In genomic region chr4:142404191-142404611, GRCh38 we compare ENCODE assay signal across 8 cellular contexts.
DNase-seq lines count a peak whose midpoint lies in the region; ATAC-seq and TF ChIP-seq lines count a peak whose summit lies in the region.

No MANE protein-coding gene starts in this region.

- no peaks in the 10 kb centered on the region for H3K9me3 ChIP-seq in ascending aorta
- no peaks in the 10 kb centered on the region for H3K9me3 ChIP-seq in mesodermal cell (ENCODE audit: control insufficient read depth, low read length)
- H3K9me3 ChIP-seq in aorta (ENCODE audit: control insufficient read depth, low read length), result no peaks in the 10 kb centered on the region

- DNase-seq in activated naive CD4-positive, alpha-beta T cell treated with Interleukin-2 at 50 U/mL for 16 hours, result peak; percentile 67
- DNase-seq in activated naive CD4-positive, alpha-beta T cell (lab: John Stamatoyannopoulos, UW), result no peak
- DNase-seq in ascending aorta (ENCODE audit: low spot score in 2 of 2), result peak in 1 of 2 donors; percentile 73
- DNase-seq in aorta, result peak; percentile 57 to 74
- DNase-seq in superior temporal gyrus (ENCODE audit: extremely low spot score), result no peak
- DNase-seq in SHP77 treated with DMSO at 0.1 percent for 48 hours (lab: John Stamatoyannopoulos, UW), result no peak

- TF ChIP-seq CTCF in ascending aorta (IDR thresholded peaks at IDR 0.05), result no peak

- ATAC-seq in aorta (ENCODE audit: low FRiP score), result no peak
- ATAC-seq in HG03342 (IDR thresholded peaks at IDR 0.05; ENCODE audit: unreplicated experiment), result no peak

- H3K4me1 ChIP-seq in ascending aorta, result peaks cover 3 to 15% of the 10 kb centered on the region in 2 donors
- H3K4me1 ChIP-seq in mesodermal cell (ENCODE audit: control insufficient read depth, insufficient read depth, low read length, poor library complexity, severe bottlenecking), result peaks cover 41% of the 10 kb centered on the region
- H3K4me1 ChIP-seq in aorta (ENCODE audit: control insufficient read depth in 1 of 2, insufficient read depth in 2 of 2, low read length in 2 of 2), result peaks cover 0 to 3% of the 10 kb centered on the region in 2 donors

- H3K4me3 ChIP-seq in ascending aorta (peak overlapping the region; percentile 46 to 73), mesodermal cell (ENCODE audit: extremely low read depth, insufficient read depth, low read length, poor library complexity, severe bottlenecking) (peak overlapping the region; percentile 26), aorta (ENCODE audit: low read length in 2 of 2) (no peak overlapping the region)

- H3K27me3 ChIP-seq in ascending aorta, result no peaks in the 10 kb centered on the region
- H3K27me3 ChIP-seq in aorta (ENCODE audit: control insufficient read depth in 1 of 2, insufficient read depth in 2 of 2, low read length in 1 of 2), result no peaks in the 10 kb centered on the region

- intact Hi-C loops in ascending aorta (cut with DNase I) (loop anchor here (2.0 to 10.0 kb wide), 2 partner anchors 25 to 309 kb away; no protein-coding TSS in a partner anchor), aorta (cut with DNase I) (no loop called here)

- H3K36me3 ChIP-seq in ascending aorta, result no peaks in the 10 kb centered on the region
- H3K36me3 ChIP-seq in mesodermal cell (ENCODE audit: control insufficient read depth, insufficient read depth, low read length), result no peaks in the 10 kb centered on the region
- no peaks in the 10 kb centered on the region for H3K36me3 ChIP-seq in aorta (ENCODE audit: control insufficient read depth in 1 of 2, insufficient read depth in 2 of 2, low read length in 1 of 2)

- H3K27ac ChIP-seq in ascending aorta, result peak overlapping the region; percentile 73 to 76
- no peak overlapping the region for H3K27ac ChIP-seq in mesodermal cell (ENCODE audit: low read depth, low read length, severe bottlenecking)
- H3K27ac ChIP-seq in aorta (ENCODE audit: low read depth in 1 of 2, low read length in 2 of 2), result no peak overlapping the region

- 100% methylated on average over 1 of the region's 3 CpGs; no CpG with 5 or more reads in 1 of the 2 experiments for WGBS in mesodermal cell (ENCODE audit: insufficient coverage in 2 of 2), 2 experiments
- WGBS in aorta, 2 donors, result 8 to 11% methylated on average over 3 of the region's 3 CpGs

Comparison
In these comparisons a context has a peak if more than half of its experiments do, and no peak if none do; other contexts are left out.
1. DNase-seq: peak in activated naive CD4-positive, alpha-beta T cell treated with Interleukin-2 at 50 U/mL for 16 hours (single experiment) and aorta (2 of 2); none in activated naive CD4-positive, alpha-beta T cell (0 of 4), superior temporal gyrus (single experiment) and SHP77 treated with DMSO at 0.1 percent for 48 hours (single experiment).
2. H3K27ac ChIP-seq: peak in ascending aorta (2 of 2); none in mesodermal cell (single experiment) and aorta (0 of 2).
3. H3K4me3 ChIP-seq: peak in ascending aorta (2 of 2) and mesodermal cell (single experiment); none in aorta (0 of 2).